In genomic region chr3:53295410-53295809, GRCh38 we compare ENCODE assay signal across 20 cellular contexts. TPM values are rescaled to one million over a fixed set of nuclear protein-coding genes. Genes with fewer than 3 reads are reported as not detected.
DNase-seq lines count a peak whose midpoint lies in the region; ATAC-seq, FAIRE-seq and TF ChIP-seq lines count a peak whose summit lies in the region.
"Had no signal": no experiment of that assay in that cellular context is flagged by ENCODE, and none has a peak within 500 bp of the region (broad histone marks: within the 10 kb centered on the region; RNA-seq: fewer than 3 reads in every experiment).

No MANE protein-coding gene starts in this region.

- 100% methylated on average over 1 of the region's 1 CpG for WGBS in SK-N-SH (ENCODE audit: low lambda C conversion rate)
- WGBS in HepG2 (ENCODE audit: low lambda C conversion rate) = 97% methylated on average over 1 of the region's 1 CpG
- 100% methylated on average over 1 of the region's 1 CpG for WGBS in right lobe of liver (ENCODE audit: insufficient coverage, low coverage, low lambda C conversion rate, missing lambda C conversion rate)

- CTCF ChIA-PET in SK-N-SH (lab: Yijun Ruan, JAX) = interaction anchor here (1.7 kb wide), 1 partner anchor 9 kb away, joined by 4 read pairs; no protein-coding TSS in a partner anchor
- CTCF ChIA-PET in HepG2 (lab: Yijun Ruan, JAX; ENCODE audit: low intra/inter-chr PET ratio, low total read pairs) = no interaction called here

- TF ChIP-seq EP300 in SK-N-SH (IDR thresholded peaks at IDR 0.05; ENCODE audit: borderline replicate concordance in 1 of 2, low read depth in 1 of 2, low read length in 1 of 2) (no peak), HepG2 (IDR thresholded peaks at IDR 0.05; ENCODE audit: low read depth in 2 of 2, low read length in 2 of 2) (no peak), HepG2 (CRISPR knock-in tag; IDR thresholded peaks at IDR 0.05; ENCODE audit: borderline replicate concordance) (no peak)

- no peak overlapping the region for H3K4me2 ChIP-seq in SK-N-SH
- H3K4me2 ChIP-seq in HepG2 (ENCODE audit: low read depth, low read length) = no peak overlapping the region
- H3K4me2 ChIP-seq: A549 had no signal

- TF ChIP-seq CTCF in SK-N-SH (IDR thresholded peaks at IDR 0.05) (no peak), HepG2 (CRISPR knock-in tag; IDR thresholded peaks at IDR 0.05) (no peak), right lobe of liver (IDR thresholded peaks at IDR 0.05) (no peak)

- no peak for TF ChIP-seq RAD21 in SK-N-SH (IDR thresholded peaks at IDR 0.05; ENCODE audit: low read length)
- TF ChIP-seq RAD21 in HepG2 (CRISPR knock-in tag; IDR thresholded peaks at IDR 0.05) = no peak

- H4K20me1 ChIP-seq in SK-N-SH (ENCODE audit: insufficient read depth) (no peaks in the 10 kb centered on the region), HepG2 (ENCODE audit: insufficient read depth, low read length) (no peaks in the 10 kb centered on the region)

- no peak for ATAC-seq in SK-N-SH treated with all-trans-retinoic acid at 6 μM for 48 hours
- peak; percentile 60 for ATAC-seq in HepG2
- no peak for ATAC-seq in right lobe of liver
- ATAC-seq in GM18873 (IDR thresholded peaks at IDR 0.05; ENCODE audit: low FRiP score, unreplicated experiment) = no peak
- ATAC-seq: A549 had no signal

- H3F3A ChIP-seq in SK-N-SH (replicated peaks; ENCODE audit: insufficient read depth) = peaks cover 8% of the 10 kb centered on the region

- H2AFZ ChIP-seq in SK-N-SH (ENCODE audit: low read depth) (no peak overlapping the region), HepG2 (ENCODE audit: low read length) (no peak overlapping the region)

- no peak for TF ChIP-seq POLR2A in HepG2 (IDR thresholded peaks at IDR 0.05; ENCODE audit: insufficient read depth in 1 of 2, low read depth in 2 of 2, low read length in 2 of 2)
- no peak for TF ChIP-seq POLR2A in right lobe of liver (IDR thresholded peaks at IDR 0.05)

- DNase-seq in SK-N-SH = no peak
- peak; percentile 51 for DNase-seq in HepG2 (ENCODE audit: low spot score)
- no peak for DNase-seq in right lobe of liver
- DNase-seq in myocyte (ENCODE audit: low read depth) = peak; percentile 40
- no peak for DNase-seq in GDM1 (lab: John Stamatoyannopoulos, UW)
- DNase-seq: AML-193; Caco-2; CD4-positive, alpha-beta T cell; GOT3; H7 had no signal

- H3K9ac ChIP-seq in SK-N-SH = no peak overlapping the region
- H3K9ac ChIP-seq in HepG2 (ENCODE audit: insufficient read depth, low read depth, low read length) = no peak overlapping the region

- H3K9me3 ChIP-seq in SK-N-SH (no peaks in the 10 kb centered on the region), HepG2 (ENCODE audit: low read length) (no peaks in the 10 kb centered on the region), right lobe of liver (no peaks in the 10 kb centered on the region)
- H3K9me3 ChIP-seq: A549, Caco-2 had no signal

- FAIRE-seq in HepG2 (lab: Jason Lieb, UNC) = peak; percentile 72
- FAIRE-seq: A549, D721Med, G401.6, GM12892, GM18507, HTR-8/SVneo had no signal

- H3K27me3 ChIP-seq in SK-N-SH (ENCODE audit: insufficient read depth) (no peaks in the 10 kb centered on the region), HepG2 (ENCODE audit: control insufficient read depth in 1 of 2, insufficient read depth in 2 of 2, low read length in 2 of 2) (no peaks in the 10 kb centered on the region), right lobe of liver (no peaks in the 10 kb centered on the region)

- POLR2A ChIA-PET in SK-N-SH (lab: Yijun Ruan, JAX) (interaction anchor here (0.7 kb wide), 1 partner anchor 416 kb away, joined by 3 read pairs; no protein-coding TSS in a partner anchor), HepG2 (lab: Yijun Ruan, JAX) (no interaction called here)

- H3K4me1 ChIP-seq in SK-N-SH (ENCODE audit: control insufficient read depth in 1 of 2, insufficient read depth in 2 of 2, low read depth in 1 of 2, low read length in 1 of 2) (peaks cover 0 to 3% of the 10 kb centered on the region in 2 experiments; a peak in 1 of 4 replicates), HepG2 (ENCODE audit: insufficient read depth, low read length) (peaks cover 19% of the 10 kb centered on the region), right lobe of liver (no peaks in the 10 kb centered on the region)

- no peak overlapping the region for H3K4me3 ChIP-seq in SK-N-SH (ENCODE audit: low read depth in 2 of 2, low read length in 1 of 2)
- no peak overlapping the region for H3K4me3 ChIP-seq in HepG2 (replicated peaks in 1 of 3; ENCODE audit: insufficient read depth in 1 of 3, low read depth in 2 of 3, low read length in 3 of 3)
- no peak overlapping the region for H3K4me3 ChIP-seq in right lobe of liver
- H3K4me3 ChIP-seq: A549 had no signal

- in situ Hi-C loops in HepG2 (cut with HindIII; ENCODE audit: extremely low pct_ligation_motif_present, low pct_unique_long_range_greater_than_20kb) = no loop called here

- no TSS peak for BruUV-seq in HepG2 (replicated peaks; lab: Mats Ljungman, UMichigan)

- no peaks in the 10 kb centered on the region for H3K9me2 ChIP-seq in SK-N-SH

- peaks cover 34 to 37% of the 10 kb centered on the region in 2 experiments for H3K36me3 ChIP-seq in SK-N-SH (replicated peaks in 1 of 2; ENCODE audit: control insufficient read depth in 1 of 2, insufficient read depth in 2 of 2, low read length in 1 of 2)
- peaks cover 15 to 49% of the 10 kb centered on the region in 2 experiments for H3K36me3 ChIP-seq in HepG2 (replicated peaks in 1 of 2; ENCODE audit: control insufficient read depth in 1 of 2, insufficient read depth in 2 of 2, low read length in 2 of 2)
- H3K36me3 ChIP-seq in right lobe of liver = peaks cover 0 to 13% (median 6%) of the 10 kb centered on the region in 4 donors

- H3K79me2 ChIP-seq in SK-N-SH (ENCODE audit: insufficient read depth) (no peaks in the 10 kb centered on the region), HepG2 (ENCODE audit: insufficient read depth, low read length) (no peaks in the 10 kb centered on the region)

- H3K27ac ChIP-seq in SK-N-SH (ENCODE audit: low read depth in 2 of 2, low read length in 1 of 2) = no peak overlapping the region
- H3K27ac ChIP-seq in HepG2 (ENCODE audit: extremely low read length, insufficient read depth, low read length) = peak overlapping the region; percentile 6
- H3K27ac ChIP-seq in right lobe of liver = no peak overlapping the region
- H3K27ac ChIP-seq: 22Rv1, C4-2B had no signal

- intact Hi-C loops in HepG2 (cut with micrococcal nuclease; ENCODE audit: unreplicated experiment) (no loop called here), right lobe of liver (cut with DNase I) (no loop called here)

RNA-seq across cellular contexts. Expression of gene TKT, which starts 39.6 kb away (rescaled TPM):
- polyA plus RNA-seq in SK-N-SH (2012; rRNA removed) = 119 and 144 TPM in 2 replicates
- polyA plus RNA-seq in SK-N-SH (2012; cell fraction: cytosol; rRNA removed) = 70.5 and 99.2 TPM in 2 replicates
- 178 and 225 TPM in 2 replicates for polyA plus RNA-seq in SK-N-SH (2012; cell fraction: nucleus; rRNA removed)
- 196 and 238 TPM in 2 replicates for total RNA-seq in HepG2 (2016; rRNA removed; fragmentation: Illumina TruSeq; extraction: Trizol)
- total RNA-seq in HepG2 (2016; cell fraction: cytosol; rRNA removed; fragmentation: Illumina TruSeq; extraction: Trizol; ENCODE audit: low read depth) = 73.9 and 83.5 TPM in 2 replicates
- total RNA-seq in HepG2 (2016; cell fraction: insoluble cytoplasmic fraction; rRNA removed; fragmentation: Illumina TruSeq; extraction: Trizol) = 153 and 251 TPM in 2 replicates
- total RNA-seq in HepG2 (2016; cell fraction: membrane; rRNA removed; fragmentation: Illumina TruSeq; extraction: Trizol) = 138 and 161 TPM in 2 replicates
- 157 and 193 TPM in 2 replicates for total RNA-seq in HepG2 (2016; cell fraction: nucleus; rRNA removed; fragmentation: Illumina TruSeq; extraction: Trizol)
- 150 and 188 TPM in 2 replicates for polyA plus RNA-seq in HepG2 (2011; rRNA removed)
- 105 and 148 TPM in 2 replicates for polyA plus RNA-seq in HepG2 (2011; cell fraction: cytosol; rRNA removed)
- 113 and 116 TPM in 2 replicates for polyA plus RNA-seq in HepG2 (2011; cell fraction: nucleus; rRNA removed)
- polyA plus RNA-seq in HepG2 (2012) = 234 and 367 TPM in 2 replicates
- polyA plus RNA-seq in HepG2 (2016; cell fraction: cytosol; fragmentation: Illumina TruSeq; extraction: Trizol; ENCODE audit: low read depth) = 126 and 140 TPM in 2 replicates
- 190 and 266 TPM in 2 replicates for polyA plus RNA-seq in HepG2 (2016; cell fraction: insoluble cytoplasmic fraction; fragmentation: Illumina TruSeq; extraction: Trizol; ENCODE audit: low read depth)
- 168 and 215 TPM in 2 replicates for polyA plus RNA-seq in HepG2 (2016; cell fraction: membrane; fragmentation: Illumina TruSeq; extraction: Trizol; ENCODE audit: low read depth)
- 308 and 328 TPM in 2 replicates for polyA plus RNA-seq in HepG2 (2016; cell fraction: nucleus; fragmentation: Illumina TruSeq; extraction: Trizol; ENCODE audit: insufficient read depth, low read depth)
- 280 and 471 TPM in 2 replicates for polyA minus RNA-seq in HepG2 (2011; rRNA and poly(A)+ RNA removed; ENCODE audit: low replicate concordance)
- polyA minus RNA-seq in HepG2 (2011; cell fraction: cytosol; rRNA and poly(A)+ RNA removed) = 128 and 140 TPM in 2 replicates
- polyA minus RNA-seq in HepG2 (2011; cell fraction: nucleus; rRNA and poly(A)+ RNA removed) = 47.4 and 62.7 TPM in 2 replicates
- total RNA-seq in right lobe of liver = 100 to 1,000 TPM in 5 of 6 experiments, 10 to 100 TPM in 1; 98.9 to 257 (median 146) TPM
- 138 and 187 TPM in 2 replicates for total RNA-seq in myocyte
- 246 TPM for polyA plus RNA-seq in myocyte (2012)

RNA-seq across cellular contexts. Expression of gene DCP1A, which starts 51.9 kb away (rescaled TPM):
- polyA plus RNA-seq in SK-N-SH (2012; rRNA removed) = 12.9 and 17.4 TPM in 2 replicates
- 12.1 and 12.8 TPM in 2 replicates for polyA plus RNA-seq in SK-N-SH (2012; cell fraction: cytosol; rRNA removed)
- polyA plus RNA-seq in SK-N-SH (2012; cell fraction: nucleus; rRNA removed) = 10.9 and 17.1 TPM in 2 replicates
- 14.2 and 20.7 TPM in 2 replicates for total RNA-seq in HepG2 (2016; rRNA removed; fragmentation: Illumina TruSeq; extraction: Trizol)
- 3.3 and 3.6 TPM in 2 replicates for total RNA-seq in HepG2 (2016; cell fraction: cytosol; rRNA removed; fragmentation: Illumina TruSeq; extraction: Trizol; ENCODE audit: low read depth)
- 11.0 and 18.2 TPM in 2 replicates for total RNA-seq in HepG2 (2016; cell fraction: insoluble cytoplasmic fraction; rRNA removed; fragmentation: Illumina TruSeq; extraction: Trizol)
- 6.5 and 7.0 TPM in 2 replicates for total RNA-seq in HepG2 (2016; cell fraction: membrane; rRNA removed; fragmentation: Illumina TruSeq; extraction: Trizol)
- 21.6 and 21.8 TPM in 2 replicates for total RNA-seq in HepG2 (2016; cell fraction: nucleus; rRNA removed; fragmentation: Illumina TruSeq; extraction: Trizol)
- 38.1 and 41.2 TPM in 2 replicates for polyA plus RNA-seq in HepG2 (2011; rRNA removed)
- 22.7 and 24.5 TPM in 2 replicates for polyA plus RNA-seq in HepG2 (2011; cell fraction: cytosol; rRNA removed)
- polyA plus RNA-seq in HepG2 (2011; cell fraction: nucleus; rRNA removed) = 18.3 and 18.5 TPM in 2 replicates
- polyA plus RNA-seq in HepG2 (2012) = 16.2 and 20.5 TPM in 2 replicates
- 0.61 and 0.66 TPM in 2 replicates for polyA plus RNA-seq in HepG2 (2016; cell fraction: cytosol; fragmentation: Illumina TruSeq; extraction: Trizol; ENCODE audit: low read depth)
- polyA plus RNA-seq in HepG2 (2016; cell fraction: insoluble cytoplasmic fraction; fragmentation: Illumina TruSeq; extraction: Trizol; ENCODE audit: low read depth) = 12.9 and 15.0 TPM in 2 replicates
- polyA plus RNA-seq in HepG2 (2016; cell fraction: membrane; fragmentation: Illumina TruSeq; extraction: Trizol; ENCODE audit: low read depth) = 2.2 and 2.6 TPM in 2 replicates
- 15.3 and 16.0 TPM in 2 replicates for polyA plus RNA-seq in HepG2 (2016; cell fraction: nucleus; fragmentation: Illumina TruSeq; extraction: Trizol; ENCODE audit: insufficient read depth, low read depth)
- polyA minus RNA-seq in HepG2 (2011; rRNA and poly(A)+ RNA removed; ENCODE audit: low replicate concordance) = 91.7 and 101 TPM in 2 replicates
- polyA minus RNA-seq in HepG2 (2011; cell fraction: cytosol; rRNA and poly(A)+ RNA removed) = 30.3 and 31.8 TPM in 2 replicates
- polyA minus RNA-seq in HepG2 (2011; cell fraction: nucleus; rRNA and poly(A)+ RNA removed) = 74.2 and 83.0 TPM in 2 replicates
- total RNA-seq in right lobe of liver = 10 to 100 TPM in 1 of 6 experiments, 1 to 10 TPM in 5; 5.7 to 12.1 (median 7.1) TPM
- total RNA-seq in myocyte = 10.6 and 12.2 TPM in 2 replicates
- 8.9 TPM for polyA plus RNA-seq in myocyte (2012)

Comparison
In these comparisons a context has a peak if more than half of its experiments do, and no peak if none do; other contexts are left out.
1. DNase-seq: peak in HepG2 (single experiment) and myocyte (single experiment); none in SK-N-SH (single experiment), right lobe of liver (0 of 3) and GDM1 (single experiment).